10 cellular contexts compared by ENCODE assay signal in genomic region chr1:220788900-220789299, GRCh38. TPM values are rescaled to one million over a fixed set of nuclear protein-coding genes. Genes with fewer than 3 reads are reported as not detected.
"Had no signal": no experiment of that assay in that cellular context is flagged by ENCODE, and none has a peak within 500 bp of the region (broad histone marks: within the 10 kb centered on the region; RNA-seq: fewer than 3 reads in every experiment).

No MANE protein-coding gene starts in this region.

- H3K4me1 ChIP-seq: uterus had no signal

- H3K36me3 ChIP-seq: uterus had no signal

- H3K9me3 ChIP-seq: gastrocnemius medialis, uterus had no signal

- H3K27me3 ChIP-seq: gastrocnemius medialis, uterus had no signal

- H3K27ac ChIP-seq: uterus had no signal

- ATAC-seq: activated CD8-positive, alpha-beta T cell treated with anti-CD3 and anti-CD28 coated beads, Interleukin-2, amount 10 ng/mL, durations not matched to agents 7 days and 5 days; gastrocnemius medialis; stimulated activated memory B cell treated with anti-CD40 and anti-IgM and Interleukin-4, amounts not matched to agents 10 μg/mL and 1 μg/mL and 100 μg/mL, for 72 hours had no signal

- DNase-seq: activated CD4-positive, alpha-beta T cell treated with anti-CD3 and anti-CD28 coated beads for 4 hours; activated CD8-positive, alpha-beta T cell treated with anti-CD3 and anti-CD28 coated beads, Interleukin-2, amount 10 ng/mL, durations not matched to agents 7 days and 5 days; activated naive CD4-positive, alpha-beta T cell treated with anti-CD3 and anti-CD28 coated beads for 36 hours; effector CD8-positive, alpha-beta T cell; gastrocnemius medialis; kidney; midbrain; uterus had no signal

- H3K4me3 ChIP-seq: coronary artery, gastrocnemius medialis, uterus had no signal

- FAIRE-seq: kidney had no signal

RNA-seq across cellular contexts. Expression of gene MTARC1, which starts 2.2 kb away (rescaled TPM):
- total RNA-seq: activated CD8-positive, alpha-beta T cell treated with anti-CD3 and anti-CD28 coated beads, Interleukin-2, amount 10 ng/mL, durations not matched to agents 7 days and 5 days; activated naive CD4-positive, alpha-beta T cell treated with anti-CD3 and anti-CD28 coated beads for 36 hours had no signal

RNA-seq across cellular contexts. Expression of gene MTARC2, which starts 40.8 kb away (rescaled TPM):
- total RNA-seq: activated CD8-positive, alpha-beta T cell treated with anti-CD3 and anti-CD28 coated beads, Interleukin-2, amount 10 ng/mL, durations not matched to agents 7 days and 5 days; activated naive CD4-positive, alpha-beta T cell treated with anti-CD3 and anti-CD28 coated beads for 36 hours had no signal
